ENCODE assay signal across 8 cellular contexts in genomic region chr11:111944651-111945051, GRCh38. TPM values are rescaled to one million over a fixed set of nuclear protein-coding genes. Genes with fewer than 3 reads are reported as not detected.
A peak's percentile ranks its signal among the peaks of the same experiment; 100 is the strongest.
DNase-seq lines count a peak whose midpoint lies in the region; ATAC-seq and TF ChIP-seq lines count a peak whose summit lies in the region.

No MANE protein-coding gene starts in this region.

- H3K4me2 ChIP-seq in osteoblast (ENCODE audit: insufficient read depth, low read length): peak overlapping the region; percentile 67

- no peaks in the 10 kb centered on the region for H4K20me1 ChIP-seq in osteoblast (ENCODE audit: insufficient read depth, low read length)

- ATAC-seq in GM21360 (IDR thresholded peaks at IDR 0.05; ENCODE audit: unreplicated experiment): no peak

- no peaks in the 10 kb centered on the region for H3K27me3 ChIP-seq in BJ (ENCODE audit: control insufficient read depth, insufficient read depth, low read length)
- H3K27me3 ChIP-seq in osteoblast (ENCODE audit: insufficient read depth, low read length): no peaks in the 10 kb centered on the region

- H3K36me3 ChIP-seq in BJ (ENCODE audit: control insufficient read depth, insufficient read depth, low read length): no peaks in the 10 kb centered on the region
- no peaks in the 10 kb centered on the region for H3K36me3 ChIP-seq in osteoblast (ENCODE audit: insufficient read depth, low read length)

- peak overlapping the region; percentile 12 for H2AFZ ChIP-seq in osteoblast (ENCODE audit: low read length)

- H3K27ac ChIP-seq in cingulate gyrus (ENCODE audit: low read depth, low read length) (peak overlapping the region; percentile 57), osteoblast (ENCODE audit: low read depth, low read length) (peak overlapping the region; percentile 97)

- DNase-seq in BJ (ENCODE audit: low read depth): peak; percentile 47
- peak; percentile 67 for DNase-seq in NCI-H446 treated with DMSO at 0.1 percent for 48 hours (lab: John Stamatoyannopoulos, UW)
- peak; percentile 90 for DNase-seq in osteoblast (ENCODE audit: insufficient read length, low spot score, missing footprints)
- no peak for DNase-seq in posterior cingulate gyrus
- DNase-seq in HUDEP-2 (lab: John Stamatoyannopoulos, UW; ENCODE audit: unreplicated experiment in 76 of 76): no peak
- no peak for DNase-seq in NCI-H2196 treated with DMSO at 0.1 percent for 48 hours (lab: John Stamatoyannopoulos, UW; ENCODE audit: unreplicated experiment)

- intact Hi-C loops in posterior cingulate gyrus (cut with DNase I): no loop called here

- POLR2A ChIA-PET in BJ (lab: Charles Lee): no interaction called here

- CTCF ChIA-PET in BJ (lab: Yijun Ruan, JAX): interaction anchor here (1.0 to 2.3 kb wide), 7 partner anchors 9 to 74 kb away, joined by 3 to 12 read pairs (median 3); partner anchors contain the start of gene ALG9

- peaks cover 20% of the 10 kb centered on the region for H3K79me2 ChIP-seq in osteoblast (ENCODE audit: insufficient read depth, low read length)

- H3K4me1 ChIP-seq in osteoblast (ENCODE audit: insufficient read depth, low read length): peaks cover 53% of the 10 kb centered on the region

- no peak overlapping the region for H3K4me3 ChIP-seq in BJ (ENCODE audit: low read depth, low read length)
- H3K4me3 ChIP-seq in osteoblast (ENCODE audit: insufficient read depth, low read length): peak overlapping the region; percentile 38

- TF ChIP-seq CTCF in BJ (IDR thresholded peaks at IDR 0.05; ENCODE audit: insufficient read depth, low read depth, low read length) (no peak), osteoblast (IDR thresholded peaks at IDR 0.05; ENCODE audit: extremely low read depth, low read depth, low read length) (no peak)

- no peaks in the 10 kb centered on the region for H3K9me3 ChIP-seq in osteoblast (ENCODE audit: low read depth, low read length)

RNA-seq across cellular contexts. Expression of gene DIXDC1, which starts 7.5 kb away (rescaled TPM):
- 13.5 and 13.9 TPM in 2 replicates for polyA plus RNA-seq in BJ (2011; rRNA removed)
- polyA minus RNA-seq in BJ (2011; rRNA and poly(A)+ RNA removed): 14.3 and 16.9 TPM in 2 replicates
- total RNA-seq in osteoblast: 27.4 and 28.6 TPM in 2 replicates

RNA-seq across cellular contexts. Expression of gene C11orf52, which starts 25.9 kb away (rescaled TPM):
- 2.7 and 2.9 TPM in 2 replicates for polyA plus RNA-seq in BJ (2011; rRNA removed)
- 1.6 and 1.8 TPM in 2 replicates for polyA minus RNA-seq in BJ (2011; rRNA and poly(A)+ RNA removed)
- total RNA-seq in osteoblast: 1.2 and 1.4 TPM in 2 replicates

RNA-seq across cellular contexts. Expression of gene HSPB2, which starts 32.1 kb away (rescaled TPM):
- polyA plus RNA-seq in BJ (2011; rRNA removed): 2.5 and 4.0 TPM in 2 replicates
- 1.2 and 2.8 TPM in 2 replicates for polyA minus RNA-seq in BJ (2011; rRNA and poly(A)+ RNA removed)
- 2.1 and 2.2 TPM in 2 replicates for total RNA-seq in osteoblast

RNA-seq across cellular contexts. Expression of gene CRYAB, which starts 33.1 kb away (rescaled TPM):
- polyA plus RNA-seq in BJ (2011; rRNA removed): 76.7 and 83.6 TPM in 2 replicates
- 15.6 and 26.2 TPM in 2 replicates for polyA minus RNA-seq in BJ (2011; rRNA and poly(A)+ RNA removed)
- total RNA-seq in osteoblast: 54.3 and 55.4 TPM in 2 replicates

Comparison
In these comparisons a context has a peak if more than half of its experiments do, and no peak if none do; other contexts are left out.
1. DNase-seq: peak in BJ (single experiment), NCI-H446 treated with DMSO at 0.1 percent for 48 hours (single experiment) and osteoblast (single experiment); none in posterior cingulate gyrus (0 of 10), HUDEP-2 (0 of 76) and NCI-H2196 treated with DMSO at 0.1 percent for 48 hours (single experiment).